ENCODE assay signal across 11 cellular contexts in the genomic region with DNA sequence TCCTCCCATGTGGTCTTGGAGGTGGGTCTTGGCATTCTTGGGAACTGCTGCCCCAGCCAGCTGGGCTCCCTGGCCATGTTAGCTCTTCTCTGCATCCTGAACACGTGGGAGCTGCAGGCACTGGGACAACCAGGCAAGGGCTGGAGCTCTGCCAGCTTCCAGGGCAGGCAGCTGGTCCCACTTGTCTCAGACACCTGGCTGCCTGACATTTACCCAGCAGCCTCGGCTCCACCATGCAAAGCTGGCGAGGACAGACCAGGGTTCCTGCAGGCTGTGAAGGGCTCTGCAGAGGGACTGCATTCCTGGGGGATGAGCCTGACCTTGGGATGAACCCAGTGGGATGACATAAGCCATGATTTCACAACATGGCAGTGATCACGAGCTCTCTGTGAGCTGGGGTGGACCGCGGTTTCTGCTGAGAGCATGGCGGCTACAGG.
DNase-seq lines count a peak whose midpoint lies in the region; ATAC-seq and TF ChIP-seq lines count a peak whose summit lies in the region.
"Had no signal": no experiment of that assay in that cellular context is flagged by ENCODE, and none has a peak within 500 bp of the region (broad histone marks: within the 10 kb centered on the region; RNA-seq: fewer than 3 reads in every experiment).

No MANE protein-coding gene starts in this region.

- no peaks in the 10 kb centered on the region for H3K4me1 Mint-ChIP-seq in MCF 10A (ENCODE audit: insufficient read depth, unreplicated experiment)
- H3K4me1 Mint-ChIP-seq: activated naive CD8-positive, alpha-beta T cell treated with anti-CD3 and anti-CD28 coated beads, Interleukin-2, amount 50 U/mL, for 24 hours had no signal

- no peaks in the 10 kb centered on the region for H3K36me3 ChIP-seq in breast epithelium
- no peaks in the 10 kb centered on the region for H3K36me3 ChIP-seq in lower lobe of right lung
- H3K36me3 ChIP-seq in ascending aorta = no peaks in the 10 kb centered on the region

- H3K27ac ChIP-seq in breast epithelium (peak overlapping the region; percentile 55 to 57), lower lobe of right lung (no peak overlapping the region), ascending aorta (no peak overlapping the region)
- H3K27ac ChIP-seq: C4-2B, VCaP had no signal

- no TSS peak for BruUV-seq in MCF 10A (replicated peaks; lab: Mats Ljungman, UMichigan)

- H3K9me3 Mint-ChIP-seq in MCF 10A (ENCODE audit: unreplicated experiment) = peaks cover 19% of the 10 kb centered on the region

- POLR2A ChIA-PET in MCF 10A (lab: Yijun Ruan, JAX) = no interaction called here

- H3K27me3 ChIP-seq in breast epithelium (no peaks in the 10 kb centered on the region), lower lobe of right lung (ENCODE audit: low read depth) (no peaks in the 10 kb centered on the region), ascending aorta (no peaks in the 10 kb centered on the region)

- H3K4me3 Mint-ChIP-seq in MCF 10A (ENCODE audit: unreplicated experiment) = no peak overlapping the region
- H3K4me3 Mint-ChIP-seq: activated naive CD8-positive, alpha-beta T cell treated with anti-CD3 and anti-CD28 coated beads, Interleukin-2, amount 50 U/mL, for 24 hours had no signal

- CTCF ChIA-PET in MCF 10A (lab: Yijun Ruan, JAX) = no interaction called here

- H3K27me3 Mint-ChIP-seq in MCF 10A (ENCODE audit: insufficient read depth, unreplicated experiment) = no peaks in the 10 kb centered on the region

- H3K4me3 ChIP-seq in breast epithelium (peak overlapping the region in 1 of 3 donors; percentile 4), cardiac fibroblast (replicated peaks in 1 of 2; ENCODE audit: low read depth in 2 of 2, low read length in 2 of 2) (no peak overlapping the region), lower lobe of right lung (no peak overlapping the region), ascending aorta (no peak overlapping the region)

- TF ChIP-seq CTCF in breast epithelium (IDR thresholded peaks at IDR 0.05) (no peak), MCF 10A (IDR thresholded peaks at IDR 0.05; ENCODE audit: unreplicated experiment) (no peak), cardiac fibroblast (IDR thresholded peaks at IDR 0.05; ENCODE audit: low read depth, low read length) (peak; percentile 14), lower lobe of right lung (IDR thresholded peaks at IDR 0.05) (no peak), ascending aorta (IDR thresholded peaks at IDR 0.05) (no peak)

- TF ChIP-seq POLR2A in breast epithelium (IDR thresholded peaks at IDR 0.05) = no peak

- H3K36me3 Mint-ChIP-seq in MCF 10A (ENCODE audit: insufficient read depth, unreplicated experiment) = no peaks in the 10 kb centered on the region

- intact Hi-C loops in breast epithelium (cut with DNase I; ENCODE audit: low total_unique reads) (no loop called here), MCF 10A (cut with micrococcal nuclease) (no loop called here), lower lobe of right lung (cut with DNase I) (no loop called here), ascending aorta (cut with DNase I) (no loop called here)

- peak in 1 of 2 donors; percentile 43 for DNase-seq in breast epithelium (ENCODE audit: low spot score in 2 of 2)
- no peak for DNase-seq in MCF 10A (ENCODE audit: unreplicated experiment)
- peak; percentile 91 to 93 for DNase-seq in cardiac fibroblast (ENCODE audit: low read depth in 2 of 2)
- peak; percentile 53 for DNase-seq in lower lobe of right lung
- no peak for DNase-seq in activated gamma-delta T cell (lab: John Stamatoyannopoulos, UW)
- no peak for DNase-seq in ascending aorta (ENCODE audit: low spot score in 2 of 2)
- no peak for DNase-seq in NCI-H1092 (lab: John Stamatoyannopoulos, UW)
- DNase-seq: activated naive CD8-positive, alpha-beta T cell treated with anti-CD3 and anti-CD28 coated beads, Interleukin-2, amount 50 U/mL, for 24 hours had no signal

- H3K4me1 ChIP-seq in breast epithelium (no peaks in the 10 kb centered on the region), lower lobe of right lung (no peaks in the 10 kb centered on the region), ascending aorta (no peaks in the 10 kb centered on the region)

- ATAC-seq in lower lobe of right lung (peak; percentile 67 to 86), HG03354 (IDR thresholded peaks at IDR 0.05; ENCODE audit: poor library complexity, severe bottlenecking, unreplicated experiment) (no peak)
- ATAC-seq: activated naive CD8-positive, alpha-beta T cell treated with anti-CD3 and anti-CD28 coated beads, Interleukin-2, amount 50 U/mL, for 24 hours had no signal

- H3K9me3 ChIP-seq in breast epithelium (no peaks in the 10 kb centered on the region), lower lobe of right lung (no peaks in the 10 kb centered on the region), ascending aorta (no peaks in the 10 kb centered on the region)

- no peak overlapping the region for H3K27ac Mint-ChIP-seq in MCF 10A (ENCODE audit: low read depth, unreplicated experiment)
- H3K27ac Mint-ChIP-seq: activated naive CD8-positive, alpha-beta T cell treated with anti-CD3 and anti-CD28 coated beads, Interleukin-2, amount 50 U/mL, for 24 hours had no signal

Comparison
In these comparisons a context has a peak if more than half of its experiments do, and no peak if none do; other contexts are left out.
1. DNase-seq: peak in cardiac fibroblast (2 of 2) and lower lobe of right lung (single experiment); none in MCF 10A (single experiment), activated gamma-delta T cell (single experiment), ascending aorta (0 of 2) and NCI-H1092 (single experiment).
2. H3K27ac ChIP-seq: peak in breast epithelium (2 of 2); none in lower lobe of right lung (single experiment) and ascending aorta (0 of 2).